Comparison of ENCODE assay signal across 6 cellular contexts in the genomic region with DNA sequence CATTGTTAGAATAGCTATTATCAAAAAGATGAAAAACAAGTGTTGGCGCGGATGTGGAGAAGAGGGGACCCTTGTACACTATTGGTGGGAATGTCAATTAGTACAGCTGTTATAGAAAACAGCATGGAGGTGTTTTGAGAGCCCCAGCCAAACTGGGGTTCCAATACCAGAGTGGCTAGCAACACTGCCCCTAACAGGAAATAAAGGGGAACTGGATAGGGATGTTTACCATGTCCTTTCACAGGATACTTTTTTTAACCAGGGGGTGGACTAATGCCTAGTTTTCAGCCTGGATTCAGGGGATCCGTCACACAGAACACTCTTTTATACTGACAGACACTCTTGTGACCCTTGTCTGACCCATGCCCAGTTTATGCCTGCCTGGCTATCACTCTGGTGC. TPM values are rescaled to one million over a fixed set of nuclear protein-coding genes. Genes with fewer than 3 reads are reported as not detected.
DNase-seq lines count a peak whose midpoint lies in the region; ATAC-seq and TF ChIP-seq lines count a peak whose summit lies in the region.
"Had no signal": no experiment of that assay in that cellular context is flagged by ENCODE, and none has a peak within 500 bp of the region (broad histone marks: within the 10 kb centered on the region; RNA-seq: fewer than 3 reads in every experiment).

No MANE protein-coding gene starts in this region.

- TF ChIP-seq CTCF in CD8-positive, alpha-beta T cell (IDR thresholded peaks at IDR 0.05): no peak
- peak; percentile 16 for TF ChIP-seq CTCF in activated CD8-positive, alpha-beta T cell treated with anti-CD3 and anti-CD28 coated beads for 36 hours (IDR thresholded peaks at IDR 0.05)

- no peak for DNase-seq in CD8-positive, alpha-beta T cell
- no peak for DNase-seq in activated CD8-positive, alpha-beta T cell treated with anti-CD3 and anti-CD28 coated beads for 36 hours
- no peak for DNase-seq in GDM1 (lab: John Stamatoyannopoulos, UW)
- no peak for DNase-seq in EL
- DNase-seq: NCI-H446 had no signal

- H3K27me3 ChIP-seq in CD8-positive, alpha-beta T cell (ENCODE audit: insufficient read depth, low read length): no peaks in the 10 kb centered on the region
- H3K27me3 ChIP-seq: cardiac muscle cell had no signal

- H3K4me3 ChIP-seq in CD8-positive, alpha-beta T cell (ENCODE audit: low read depth, low read length): no peak overlapping the region
- H3K4me3 ChIP-seq: cardiac muscle cell had no signal

- H3K4me1 Mint-ChIP-seq in CD8-positive, alpha-beta T cell (ENCODE audit: low read depth): peaks cover 63% of the 10 kb centered on the region
- peaks cover 56% of the 10 kb centered on the region for H3K4me1 Mint-ChIP-seq in activated CD8-positive, alpha-beta T cell treated with anti-CD3 and anti-CD28 coated beads for 36 hours (ENCODE audit: low read depth)

- CTCF ChIA-PET in CD8-positive, alpha-beta T cell (lab: Charles Lee): interaction anchor here (1.4 to 3.2 kb wide), 4 partner anchors 16 to 43 kb away, joined by 3 to 37 read pairs (median 10); no protein-coding TSS in a partner anchor
- CTCF ChIA-PET in activated CD8-positive, alpha-beta T cell treated with anti-CD3 and anti-CD28 coated beads for 36 hours (lab: Charles Lee): interaction anchor here (0.9 to 4.2 kb wide), 8 partner anchors 9 to 116 kb away, joined by 3 to 15 read pairs (median 4); no protein-coding TSS in a partner anchor

- peaks cover 20% of the 10 kb centered on the region for H3K36me3 Mint-ChIP-seq in CD8-positive, alpha-beta T cell
- peaks cover 22% of the 10 kb centered on the region for H3K36me3 Mint-ChIP-seq in activated CD8-positive, alpha-beta T cell treated with anti-CD3 and anti-CD28 coated beads for 36 hours (ENCODE audit: low read depth)

- no peaks in the 10 kb centered on the region for H3K9me3 ChIP-seq in CD8-positive, alpha-beta T cell (ENCODE audit: low read length)

- intact Hi-C loops in CD8-positive, alpha-beta T cell (cut with DNase I, micrococcal nuclease): no loop called here
- intact Hi-C loops in activated CD8-positive, alpha-beta T cell treated with anti-CD3 and anti-CD28 coated beads for 36 hours (cut with micrococcal nuclease): no loop called here

- ATAC-seq in CD8-positive, alpha-beta T cell: no peak
- peak; percentile 38 for ATAC-seq in activated CD8-positive, alpha-beta T cell treated with anti-CD3 and anti-CD28 coated beads for 36 hours

- H3K9me3 Mint-ChIP-seq in CD8-positive, alpha-beta T cell: peaks cover 21% of the 10 kb centered on the region
- H3K9me3 Mint-ChIP-seq in activated CD8-positive, alpha-beta T cell treated with anti-CD3 and anti-CD28 coated beads for 36 hours: peaks cover 23% of the 10 kb centered on the region

- H3K4me1 ChIP-seq in CD8-positive, alpha-beta T cell (ENCODE audit: insufficient read depth, low read length): peaks cover 30% of the 10 kb centered on the region

- H3K27ac Mint-ChIP-seq in CD8-positive, alpha-beta T cell: peak overlapping the region; percentile 67
- H3K27ac Mint-ChIP-seq in activated CD8-positive, alpha-beta T cell treated with anti-CD3 and anti-CD28 coated beads for 36 hours: peak overlapping the region; percentile 72

- H3K27me3 Mint-ChIP-seq in CD8-positive, alpha-beta T cell (ENCODE audit: low read depth): no peaks in the 10 kb centered on the region
- H3K27me3 Mint-ChIP-seq in activated CD8-positive, alpha-beta T cell treated with anti-CD3 and anti-CD28 coated beads for 36 hours: no peaks in the 10 kb centered on the region

- no peaks in the 10 kb centered on the region for H3K36me3 ChIP-seq in CD8-positive, alpha-beta T cell (ENCODE audit: insufficient read depth, low read length)
- H3K36me3 ChIP-seq: cardiac muscle cell had no signal

- no peak overlapping the region for H3K4me3 Mint-ChIP-seq in CD8-positive, alpha-beta T cell
- no peak overlapping the region for H3K4me3 Mint-ChIP-seq in activated CD8-positive, alpha-beta T cell treated with anti-CD3 and anti-CD28 coated beads for 36 hours

- H3K27ac ChIP-seq in CD8-positive, alpha-beta T cell (ENCODE audit: low read depth, low read length): no peak overlapping the region
- H3K27ac ChIP-seq: cardiac muscle cell had no signal

- POLR2A ChIA-PET in CD8-positive, alpha-beta T cell (lab: Charles Lee): interaction anchor here (1.5 to 1.9 kb wide), 2 partner anchors 16 to 119 kb away, joined by 5 to 8 read pairs; no protein-coding TSS in a partner anchor
- POLR2A ChIA-PET in activated CD8-positive, alpha-beta T cell treated with anti-CD3 and anti-CD28 coated beads for 36 hours (lab: Charles Lee): interaction anchor here (1.2 to 2.2 kb wide), 3 partner anchors 31 to 52 kb away, joined by 4 to 6 read pairs (median 4); a partner anchor contains a TSS

RNA-seq across cellular contexts. Expression of a gene that starts 6.9 kb away (rescaled TPM):
- 100 to 1,000 TPM; 200 to 208 TPM for total RNA-seq in CD8-positive, alpha-beta T cell
- 100 to 1,000 TPM; 163 to 171 TPM for total RNA-seq in activated CD8-positive, alpha-beta T cell treated with anti-CD3 and anti-CD28 coated beads for 36 hours

RNA-seq across cellular contexts. Expression of a gene that starts 28.4 kb away (rescaled TPM):
- under 1 TPM in 1 of 2 experiments, not detected in 1; 0.24 TPM for total RNA-seq in CD8-positive, alpha-beta T cell
- 1 to 10 TPM; 1.6 to 2.0 TPM for total RNA-seq in activated CD8-positive, alpha-beta T cell treated with anti-CD3 and anti-CD28 coated beads for 36 hours

RNA-seq across cellular contexts. Expression of a gene that starts 31.8 kb away (rescaled TPM):
- 10 to 100 TPM; 16.0 to 19.1 TPM for total RNA-seq in CD8-positive, alpha-beta T cell
- 10 to 100 TPM; 79.6 to 80.9 TPM for total RNA-seq in activated CD8-positive, alpha-beta T cell treated with anti-CD3 and anti-CD28 coated beads for 36 hours

RNA-seq across cellular contexts. Expression of a gene that starts 34.5 kb away (rescaled TPM):
- not detected for total RNA-seq in CD8-positive, alpha-beta T cell
- total RNA-seq in activated CD8-positive, alpha-beta T cell treated with anti-CD3 and anti-CD28 coated beads for 36 hours: not detected
- total RNA-seq: cardiac muscle cell had no signal

RNA-seq across cellular contexts. Expression of a gene that starts 59.6 kb away (rescaled TPM):
- total RNA-seq in CD8-positive, alpha-beta T cell: not detected
- total RNA-seq in activated CD8-positive, alpha-beta T cell treated with anti-CD3 and anti-CD28 coated beads for 36 hours: under 1 TPM in 1 of 2 experiments, not detected in 1; 0.09 TPM
- total RNA-seq: cardiac muscle cell had no signal

Comparison
In these comparisons a context has a peak if more than half of its experiments do, and no peak if none do; other contexts are left out.
1. RNA of a gene that starts 31.8 kb away (total RNA-seq): 79.6 to 80.9 TPM in activated CD8-positive, alpha-beta T cell treated with anti-CD3 and anti-CD28 coated beads for 36 hours; 16.0 to 19.1 TPM in CD8-positive, alpha-beta T cell; every median in the first group is over 4 times any median in the second.